Comparison of ENCODE assay signal across 8 cellular contexts in genomic region chr20:63973636-63974401, GRCh38. TPM values are rescaled to one million over a fixed set of nuclear protein-coding genes. Genes with fewer than 3 reads are reported as not detected.
DNase-seq lines count a peak whose midpoint lies in the region; ATAC-seq and TF ChIP-seq lines count a peak whose summit lies in the region.

No MANE protein-coding gene starts in this region.

- DNase-seq in DND-41 = peak; percentile 66
- peak; percentile 91 for DNase-seq in OCI-M1 (lab: John Stamatoyannopoulos, UW)
- DNase-seq in activated T-cell treated with anti-CD3 and anti-CD28 coated beads, Interleukin-2, amount 50 U/mL, for 72 hours = peak; percentile 79 to 87
- DNase-seq in stimulated activated naive B cell treated with anti-CD40 and anti-IgM and Interleukin-4, amounts not matched to agents 10 μg/mL and 1 μg/mL and 100 μg/mL, for 72 hours = peak; percentile 68

- H4K20me1 ChIP-seq in DND-41 (ENCODE audit: insufficient read depth, low read length) = no peaks in the 10 kb centered on the region

- peaks cover 5% of the 10 kb centered on the region for H3K79me2 ChIP-seq in DND-41 (ENCODE audit: insufficient read depth, low read length)

- no peak overlapping the region for H3K27ac Mint-ChIP-seq in activated T-cell treated with anti-CD3 and anti-CD28 coated beads, Interleukin-2, amount 50 U/mL, for 72 hours
- H3K27ac Mint-ChIP-seq in stimulated activated naive B cell treated with anti-CD40 and anti-IgM and Interleukin-4, amounts not matched to agents 10 μg/mL and 1 μg/mL and 100 μg/mL, for 72 hours = peak overlapping the region; percentile 44

- ATAC-seq in DND-41 (ENCODE audit: insufficient read depth, low read depth) = peak; percentile 46; the same call in 2 of the 3 replicates
- ATAC-seq in activated T-cell treated with anti-CD3 and anti-CD28 coated beads, Interleukin-2, amount 50 U/mL, for 72 hours (replicated peaks in 1 of 2) = peak; percentile 21 to 41
- peak; percentile 64 for ATAC-seq in esophagus mucosa
- peak; percentile 73 to 76 for ATAC-seq in stimulated activated naive B cell treated with anti-CD40 and anti-IgM and Interleukin-4, amounts not matched to agents 10 μg/mL and 1 μg/mL and 100 μg/mL, for 72 hours (replicated peaks)
- ATAC-seq in HG03565 (IDR thresholded peaks at IDR 0.05; ENCODE audit: unreplicated experiment) = no peak

- H3K4me1 ChIP-seq in DND-41 (ENCODE audit: insufficient read depth, low read length) (peaks cover 22% of the 10 kb centered on the region), HUES48 (ENCODE audit: control insufficient read depth, insufficient read depth, low read length) (peaks cover 11% of the 10 kb centered on the region), mucosa of rectum (ENCODE audit: control insufficient read depth in 2 of 2, insufficient read depth in 2 of 2, low read length in 2 of 2) (peaks cover 11 to 20% of the 10 kb centered on the region in 2 donors)

- H3K9me3 ChIP-seq in DND-41 (ENCODE audit: insufficient read depth, low read length, severe bottlenecking) (peaks cover 3% of the 10 kb centered on the region), HUES48 (ENCODE audit: control insufficient read depth, insufficient read depth, low read length) (no peaks in the 10 kb centered on the region), mucosa of rectum (ENCODE audit: control insufficient read depth in 2 of 2, low read length in 2 of 2) (no peaks in the 10 kb centered on the region)

- H2AFZ ChIP-seq in DND-41 (ENCODE audit: low read depth, low read length) = no peak overlapping the region

- H3K4me3 ChIP-seq in DND-41 (ENCODE audit: low read depth in 1 of 2, low read length in 2 of 2) (no peak overlapping the region), HUES48 (ENCODE audit: low read depth, low read length) (peak overlapping the region; percentile 63), mucosa of rectum (ENCODE audit: low read length in 2 of 2) (peak overlapping the region; percentile 44)

- H3K9me3 Mint-ChIP-seq in activated T-cell treated with anti-CD3 and anti-CD28 coated beads, Interleukin-2, amount 50 U/mL, for 72 hours = no peaks in the 10 kb centered on the region
- H3K9me3 Mint-ChIP-seq in stimulated activated naive B cell treated with anti-CD40 and anti-IgM and Interleukin-4, amounts not matched to agents 10 μg/mL and 1 μg/mL and 100 μg/mL, for 72 hours = no peaks in the 10 kb centered on the region

- no peaks in the 10 kb centered on the region for H3K27me3 ChIP-seq in DND-41 (ENCODE audit: insufficient read depth, low read length, poor library complexity)
- H3K27me3 ChIP-seq in HUES48 (ENCODE audit: control insufficient read depth, insufficient read depth, low read length) = peaks cover 6% of the 10 kb centered on the region; the same call in 1 of the 2 replicates
- H3K27me3 ChIP-seq in mucosa of rectum (ENCODE audit: control insufficient read depth in 2 of 2, insufficient read depth in 2 of 2, low read length in 2 of 2) = peaks cover 7 to 10% of the 10 kb centered on the region in 2 donors

- H3K27ac ChIP-seq in DND-41 (ENCODE audit: low read length) = no peak overlapping the region
- no peak overlapping the region for H3K27ac ChIP-seq in HUES48 (ENCODE audit: low read depth, low read length)
- H3K27ac ChIP-seq in mucosa of rectum (ENCODE audit: low read depth in 2 of 2, low read length in 2 of 2) = no peak overlapping the region

- H3K9ac ChIP-seq in DND-41 (ENCODE audit: low read depth, low read length) (no peak overlapping the region), HUES48 (ENCODE audit: low read depth, low read length) (no peak overlapping the region), mucosa of rectum (ENCODE audit: low read depth in 1 of 2, low read length in 2 of 2) (no peak overlapping the region)

- peaks cover 44% of the 10 kb centered on the region for H3K4me1 Mint-ChIP-seq in activated T-cell treated with anti-CD3 and anti-CD28 coated beads, Interleukin-2, amount 50 U/mL, for 72 hours (ENCODE audit: low read depth)
- H3K4me1 Mint-ChIP-seq in stimulated activated naive B cell treated with anti-CD40 and anti-IgM and Interleukin-4, amounts not matched to agents 10 μg/mL and 1 μg/mL and 100 μg/mL, for 72 hours = peaks cover 28 to 45% of the 10 kb centered on the region in 2 donors

- H3K36me3 Mint-ChIP-seq in activated T-cell treated with anti-CD3 and anti-CD28 coated beads, Interleukin-2, amount 50 U/mL, for 72 hours (ENCODE audit: insufficient read depth in 2 of 2) = peaks cover 14 to 25% of the 10 kb centered on the region in 2 donors
- peaks cover 24 to 29% of the 10 kb centered on the region in 2 donors for H3K36me3 Mint-ChIP-seq in stimulated activated naive B cell treated with anti-CD40 and anti-IgM and Interleukin-4, amounts not matched to agents 10 μg/mL and 1 μg/mL and 100 μg/mL, for 72 hours

- H3K36me3 ChIP-seq in DND-41 (ENCODE audit: insufficient read depth, low read length) = peaks cover 26% of the 10 kb centered on the region
- H3K36me3 ChIP-seq in HUES48 (ENCODE audit: control insufficient read depth, insufficient read depth, low read length) = no peaks in the 10 kb centered on the region
- H3K36me3 ChIP-seq in mucosa of rectum (ENCODE audit: control insufficient read depth in 2 of 2, insufficient read depth in 2 of 2, low read length in 2 of 2) = peaks cover 0 to 4% of the 10 kb centered on the region in 2 donors

- peak; percentile 80 for TF ChIP-seq CTCF in DND-41 (IDR thresholded peaks at IDR 0.05; ENCODE audit: borderline replicate concordance, extremely low read depth, low read length, poor library complexity, severe bottlenecking)

- no peak overlapping the region for H3K4me2 ChIP-seq in DND-41 (ENCODE audit: insufficient read depth, low read length)

- peak overlapping the region in 1 of 2 donors; percentile 29 for H3K4me3 Mint-ChIP-seq in activated T-cell treated with anti-CD3 and anti-CD28 coated beads, Interleukin-2, amount 50 U/mL, for 72 hours
- no peak overlapping the region for H3K4me3 Mint-ChIP-seq in stimulated activated naive B cell treated with anti-CD40 and anti-IgM and Interleukin-4, amounts not matched to agents 10 μg/mL and 1 μg/mL and 100 μg/mL, for 72 hours

- no peaks in the 10 kb centered on the region for H3K27me3 Mint-ChIP-seq in activated T-cell treated with anti-CD3 and anti-CD28 coated beads, Interleukin-2, amount 50 U/mL, for 72 hours (ENCODE audit: low read depth)
- no peaks in the 10 kb centered on the region for H3K27me3 Mint-ChIP-seq in stimulated activated naive B cell treated with anti-CD40 and anti-IgM and Interleukin-4, amounts not matched to agents 10 μg/mL and 1 μg/mL and 100 μg/mL, for 72 hours

RNA-seq across cellular contexts. Expression of gene ZNF512B, which starts 4.1 kb away (rescaled TPM):
- 10 to 100 TPM; 20.0 to 20.6 TPM for total RNA-seq in activated T-cell treated with anti-CD3 and anti-CD28 coated beads, Interleukin-2, amount 50 U/mL, for 72 hours
- total RNA-seq in esophagus mucosa = 13.9 TPM

RNA-seq across cellular contexts. Expression of gene SAMD10, which starts 5.6 kb away (rescaled TPM):
- total RNA-seq in activated T-cell treated with anti-CD3 and anti-CD28 coated beads, Interleukin-2, amount 50 U/mL, for 72 hours = 10 to 100 TPM; 54.6 to 77.0 TPM
- total RNA-seq in esophagus mucosa = 5.7 TPM

RNA-seq across cellular contexts. Expression of gene PRPF6, which starts 7.1 kb away (rescaled TPM):
- 10 to 100 TPM; 77.5 to 95.7 TPM for total RNA-seq in activated T-cell treated with anti-CD3 and anti-CD28 coated beads, Interleukin-2, amount 50 U/mL, for 72 hours
- total RNA-seq in esophagus mucosa = 39.7 TPM

RNA-seq across cellular contexts. Expression of gene UCKL1, which starts 17.6 kb away (rescaled TPM):
- 10 to 100 TPM; 27.9 to 33.1 TPM for total RNA-seq in activated T-cell treated with anti-CD3 and anti-CD28 coated beads, Interleukin-2, amount 50 U/mL, for 72 hours
- 25.1 TPM for total RNA-seq in esophagus mucosa

Comparison
In these comparisons a context has a peak if more than half of its experiments do, and no peak if none do; other contexts are left out.
1. H3K4me3 ChIP-seq: peak in HUES48 (single experiment) and mucosa of rectum (2 of 2); none in DND-41 (0 of 2).
2. Peak in every context shown above with its lines, with median percentiles within 50 percentile points of each other: DNase-seq.